Comparison of ENCODE assay signal across 25 cellular contexts in the genomic region with DNA sequence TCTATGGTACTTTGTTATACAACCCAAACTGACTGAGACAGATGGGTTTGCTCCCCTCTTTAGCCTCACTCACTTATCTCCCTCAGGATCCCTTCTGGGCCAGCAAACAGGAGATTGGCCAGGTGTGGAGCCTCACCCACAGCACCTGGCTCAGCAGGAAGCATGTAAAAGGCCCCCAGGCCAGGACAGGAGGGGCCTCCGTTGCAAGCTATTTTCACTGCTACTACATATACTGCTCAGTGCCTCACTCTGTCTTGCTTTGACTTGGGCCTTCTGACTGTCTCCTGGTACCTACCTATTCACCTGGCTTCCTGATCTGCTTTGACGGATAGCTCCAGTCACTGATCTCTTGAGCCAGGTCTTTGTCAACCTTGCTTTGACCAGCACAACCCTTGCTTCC.
"Had no signal": no experiment of that assay in that cellular context is flagged by ENCODE, and none has a peak within 500 bp of the region (broad histone marks: within the 10 kb centered on the region; RNA-seq: fewer than 3 reads in every experiment).

No MANE protein-coding gene starts in this region.

- H3K27me3 Mint-ChIP-seq: activated naive CD8-positive, alpha-beta T cell treated with anti-CD3 and anti-CD28 coated beads, Interleukin-2, amount 50 U/mL, for 24 hours had no signal

- DNase-seq: activated CD4-positive, alpha-beta T cell treated with anti-CD3 and anti-CD28 coated beads, Interleukin-2, amount 10 ng/mL, durations not matched to agents 7 days and 5 days; activated CD4-positive, CD25-positive, alpha-beta regulatory T cell treated with anti-CD3 and anti-CD28 coated beads, Interleukin-2, amount 50 U/mL, for 72 hours; activated CD8-positive, alpha-beta memory T cell treated with anti-CD3 and anti-CD28 coated beads, Interleukin-2, amount 10 ng/mL, durations not matched to agents 7 days and 5 days; activated CD8-positive, alpha-beta T cell treated with anti-CD3 and anti-CD28 coated beads for 36 hours; activated gamma-delta T cell; activated naive CD4-positive, alpha-beta T cell treated with anti-CD3 and anti-CD28 coated beads, Interleukin-2, amount 50 U/mL, for 16 hours; activated naive CD8-positive, alpha-beta T cell treated with anti-CD3 and anti-CD28 coated beads, Interleukin-2, amount 50 U/mL, for 24 hours; caudate nucleus; gastrocnemius medialis; head of caudate nucleus; hypothalamus; left ventricle myocardium superior; right lobe of liver; stimulated activated CD4-positive, alpha-beta T cell treated with anti-CD3 and anti-CD28 coated beads, Interleukin-15, amount 100 ng/mL, for 24 hours; stomach; WERI-Rb-1 had no signal

- H3K4me3 Mint-ChIP-seq: activated CD4-positive, alpha-beta T cell treated with anti-CD3 and anti-CD28 coated beads, Interleukin-2, amount 10 ng/mL, durations not matched to agents 7 days and 5 days; activated CD8-positive, alpha-beta memory T cell treated with anti-CD3 and anti-CD28 coated beads, Interleukin-2, amount 10 ng/mL, durations not matched to agents 7 days and 5 days; activated CD8-positive, alpha-beta T cell treated with anti-CD3 and anti-CD28 coated beads for 36 hours; activated naive CD8-positive, alpha-beta T cell treated with anti-CD3 and anti-CD28 coated beads, Interleukin-2, amount 50 U/mL, for 24 hours; activated T-helper 1 cell treated with anti-CD3 and anti-CD28 coated beads, Interleukin-12 subunit alpha, Interleukin-12 subunit beta, Interleukin-2, Interleukin-4 antibody, amounts not matched to agents 30 ng/mL and 10 ng/mL and 1 ng/mL, durations not matched to agents 14 hours and 24 hours and 36 hours; brain; nephron; stimulated activated memory B cell treated with anti-CD40 and anti-IgM and Interleukin-4, amounts not matched to agents 10 μg/mL and 1 μg/mL and 100 μg/mL, for 72 hours; T-helper 2 cell treated with Interferon-gamma antibody and Interleukin-4, amounts not matched to agents 5 μg/mL and 100 μg/mL, for 36 hours had no signal

- H3K9me3 Mint-ChIP-seq: activated CD4-positive, alpha-beta T cell treated with anti-CD3 and anti-CD28 coated beads, Interleukin-2, amount 10 ng/mL, durations not matched to agents 7 days and 5 days; activated CD8-positive, alpha-beta T cell treated with anti-CD3 and anti-CD28 coated beads for 36 hours; activated naive CD8-positive, alpha-beta T cell treated with anti-CD3 and anti-CD28 coated beads, Interleukin-2, amount 50 U/mL, for 24 hours; activated T-helper 1 cell treated with anti-CD3 and anti-CD28 coated beads, Interleukin-12 subunit alpha, Interleukin-12 subunit beta, Interleukin-2, Interleukin-4 antibody, amounts not matched to agents 30 ng/mL and 10 ng/mL and 1 ng/mL, durations not matched to agents 14 hours and 24 hours and 36 hours; stimulated activated memory B cell treated with anti-CD40 and anti-IgM and Interleukin-4, amounts not matched to agents 10 μg/mL and 1 μg/mL and 100 μg/mL, for 72 hours; T-helper 2 cell treated with Interferon-gamma antibody and Interleukin-4, amounts not matched to agents 5 μg/mL and 100 μg/mL, for 36 hours had no signal

- H3K9me3 ChIP-seq: esophagus muscularis mucosa, gastrocnemius medialis, right lobe of liver, stomach, suprapubic skin had no signal

- H3K27ac Mint-ChIP-seq: activated CD4-positive, alpha-beta T cell treated with anti-CD3 and anti-CD28 coated beads, Interleukin-2, amount 10 ng/mL, durations not matched to agents 7 days and 5 days; activated CD8-positive, alpha-beta memory T cell treated with anti-CD3 and anti-CD28 coated beads, Interleukin-2, amount 10 ng/mL, durations not matched to agents 7 days and 5 days; activated CD8-positive, alpha-beta T cell treated with anti-CD3 and anti-CD28 coated beads for 36 hours; activated naive CD8-positive, alpha-beta T cell treated with anti-CD3 and anti-CD28 coated beads, Interleukin-2, amount 50 U/mL, for 24 hours; activated T-helper 1 cell treated with anti-CD3 and anti-CD28 coated beads, Interleukin-12 subunit alpha, Interleukin-12 subunit beta, Interleukin-2, Interleukin-4 antibody, amounts not matched to agents 30 ng/mL and 10 ng/mL and 1 ng/mL, durations not matched to agents 14 hours and 24 hours and 36 hours; brain; nephron; stimulated activated memory B cell treated with anti-CD40 and anti-IgM and Interleukin-4, amounts not matched to agents 10 μg/mL and 1 μg/mL and 100 μg/mL, for 72 hours; T-helper 2 cell treated with Interferon-gamma antibody and Interleukin-4, amounts not matched to agents 5 μg/mL and 100 μg/mL, for 36 hours had no signal

- ATAC-seq: activated CD8-positive, alpha-beta memory T cell treated with anti-CD3 and anti-CD28 coated beads, Interleukin-2, amount 10 ng/mL, durations not matched to agents 7 days and 5 days; activated CD8-positive, alpha-beta T cell treated with anti-CD3 and anti-CD28 coated beads for 36 hours; activated naive CD8-positive, alpha-beta T cell treated with anti-CD3 and anti-CD28 coated beads, Interleukin-2, amount 50 U/mL, for 24 hours; gastrocnemius medialis; left ventricle myocardium superior; right lobe of liver; stimulated activated memory B cell treated with anti-CD40 and anti-IgM and Interleukin-4, amounts not matched to agents 10 μg/mL and 1 μg/mL and 100 μg/mL, for 72 hours had no signal

- H3K36me3 Mint-ChIP-seq: activated CD8-positive, alpha-beta memory T cell treated with anti-CD3 and anti-CD28 coated beads, Interleukin-2, amount 10 ng/mL, durations not matched to agents 7 days and 5 days; brain; stimulated activated memory B cell treated with anti-CD40 and anti-IgM and Interleukin-4, amounts not matched to agents 10 μg/mL and 1 μg/mL and 100 μg/mL, for 72 hours had no signal

- H3K36me3 ChIP-seq: esophagus muscularis mucosa, gastrocnemius medialis, right lobe of liver, stomach, suprapubic skin, tibial nerve, WERI-Rb-1 had no signal

- H3K4me3 ChIP-seq: esophagus muscularis mucosa, gastrocnemius medialis, right lobe of liver, skin epidermis, stomach, suprapubic skin, tibial nerve had no signal

- H3K27me3 ChIP-seq: esophagus muscularis mucosa, gastrocnemius medialis, right lobe of liver, stomach, suprapubic skin, tibial nerve had no signal

- H3K4me1 ChIP-seq: right lobe of liver, suprapubic skin had no signal

- H3K4me1 Mint-ChIP-seq: activated CD4-positive, alpha-beta T cell treated with anti-CD3 and anti-CD28 coated beads, Interleukin-2, amount 10 ng/mL, durations not matched to agents 7 days and 5 days; activated CD8-positive, alpha-beta memory T cell treated with anti-CD3 and anti-CD28 coated beads, Interleukin-2, amount 10 ng/mL, durations not matched to agents 7 days and 5 days; activated naive CD8-positive, alpha-beta T cell treated with anti-CD3 and anti-CD28 coated beads, Interleukin-2, amount 50 U/mL, for 24 hours; stimulated activated memory B cell treated with anti-CD40 and anti-IgM and Interleukin-4, amounts not matched to agents 10 μg/mL and 1 μg/mL and 100 μg/mL, for 72 hours had no signal

- H3K27ac ChIP-seq: esophagus muscularis mucosa, gastrocnemius medialis, right lobe of liver, suprapubic skin, tibial nerve, WERI-Rb-1 had no signal
